In genomic region chr6:118316796-118317384, GRCh38 we compare ENCODE assay signal across 17 cellular contexts.
DNase-seq lines count a peak whose midpoint lies in the region; ATAC-seq, FAIRE-seq and TF ChIP-seq lines count a peak whose summit lies in the region.
"Had no signal": no experiment of that assay in that cellular context is flagged by ENCODE, and none has a peak within 500 bp of the region (broad histone marks: within the 10 kb centered on the region; RNA-seq: fewer than 3 reads in every experiment).

No MANE protein-coding gene starts in this region.

- H3K36me3 ChIP-seq in right lobe of liver (no peaks in the 10 kb centered on the region), transverse colon (no peaks in the 10 kb centered on the region)

- no peak for TF ChIP-seq EP300 in transverse colon (IDR thresholded peaks at IDR 0.05; ENCODE audit: low read depth)

- H3K4me1 Mint-ChIP-seq in activated T-helper 1 cell treated with anti-CD3 and anti-CD28 coated beads, Interleukin-12 subunit alpha, Interleukin-12 subunit beta, Interleukin-2, Interleukin-4 antibody, amounts not matched to agents 30 ng/mL and 10 ng/mL and 1 ng/mL, durations not matched to agents 14 hours and 24 hours and 36 hours (ENCODE audit: low read depth), result no peaks in the 10 kb centered on the region

- H3K4me3 ChIP-seq in right lobe of liver (no peak overlapping the region), transverse colon (no peak overlapping the region)

- DNase-seq in GM19239 (ENCODE audit: insufficient read length, low spot score), result peak; percentile 1
- DNase-seq in right lobe of liver, result no peak
- no peak for DNase-seq in transverse colon
- DNase-seq in activated T-helper 1 cell treated with anti-CD3 and anti-CD28 coated beads, Interleukin-12 subunit alpha, Interleukin-12 subunit beta, Interleukin-2, Interleukin-4 antibody, amounts not matched to agents 30 ng/mL and 10 ng/mL and 1 ng/mL, durations not matched to agents 14 hours and 24 hours and 36 hours (ENCODE audit: low spot score), result no peak
- no peak for DNase-seq in cerebellum (ENCODE audit: low spot score)
- no peak for DNase-seq in mucosa of gallbladder (ENCODE audit: low spot score)
- DNase-seq: activated CD8-positive, alpha-beta memory T cell treated with anti-CD3 and anti-CD28 coated beads for 24 hours; cerebellar nuclear complex; DND-41; Kasumi-1; NCI-H1930; occipital lobe; T-helper 9 cell had no signal

- intact Hi-C loops in right lobe of liver (cut with DNase I), result no loop called here
- intact Hi-C loops in transverse colon (cut with DNase I; ENCODE audit: low total_unique reads), result no loop called here
- intact Hi-C loops in activated T-helper 1 cell treated with anti-CD3 and anti-CD28 coated beads, Interleukin-12 subunit alpha, Interleukin-12 subunit beta, Interleukin-2, Interleukin-4 antibody, amounts not matched to agents 30 ng/mL and 10 ng/mL and 1 ng/mL, durations not matched to agents 14 hours and 24 hours and 36 hours (cut with micrococcal nuclease), result no loop called here

- TF ChIP-seq POLR2A in right lobe of liver (IDR thresholded peaks at IDR 0.05), result no peak
- TF ChIP-seq POLR2A in transverse colon (IDR thresholded peaks at IDR 0.05), result no peak

- no peaks in the 10 kb centered on the region for H3K27me3 Mint-ChIP-seq in activated T-helper 1 cell treated with anti-CD3 and anti-CD28 coated beads, Interleukin-12 subunit alpha, Interleukin-12 subunit beta, Interleukin-2, Interleukin-4 antibody, amounts not matched to agents 30 ng/mL and 10 ng/mL and 1 ng/mL, durations not matched to agents 14 hours and 24 hours and 36 hours (ENCODE audit: insufficient read depth)

- H3K4me1 ChIP-seq in right lobe of liver (peaks cover 0 to 3% (median 0%) of the 10 kb centered on the region in 4 donors), transverse colon (peaks cover 0 to 14% (median 0%) of the 10 kb centered on the region in 4 donors)

- H3K36me3 Mint-ChIP-seq in activated T-helper 1 cell treated with anti-CD3 and anti-CD28 coated beads, Interleukin-12 subunit alpha, Interleukin-12 subunit beta, Interleukin-2, Interleukin-4 antibody, amounts not matched to agents 30 ng/mL and 10 ng/mL and 1 ng/mL, durations not matched to agents 14 hours and 24 hours and 36 hours (ENCODE audit: low read depth), result no peaks in the 10 kb centered on the region
- H3K36me3 Mint-ChIP-seq: activated naive CD4-positive, alpha-beta T cell treated with anti-CD3 and anti-CD28 coated beads, Interleukin-2, amount 50 U/mL, for 72 hours had no signal

- ATAC-seq in HG03521 (IDR thresholded peaks at IDR 0.05; ENCODE audit: unreplicated experiment), result peak; percentile 47
- peak in 1 of 4 donors; percentile 26 for ATAC-seq in right lobe of liver
- ATAC-seq in GM21619 (IDR thresholded peaks at IDR 0.05; ENCODE audit: unreplicated experiment), result no peak
- ATAC-seq: activated naive CD4-positive, alpha-beta T cell treated with anti-CD3 and anti-CD28 coated beads, Interleukin-2, amount 50 U/mL, for 72 hours had no signal

- peak; percentile 51 for FAIRE-seq in GM19239 (lab: Jason Lieb, UNC)

- no peaks in the 10 kb centered on the region for H3K27me3 ChIP-seq in right lobe of liver
- no peaks in the 10 kb centered on the region for H3K27me3 ChIP-seq in transverse colon

- in situ Hi-C loops in transverse colon (cut with MboI; ENCODE audit: low pct_ligation_motif_present in 1 of 4, low pct_unique_long_range_greater_than_20kb in 1 of 4, low sequenced_read_pairs in 3 of 4), result no loop called here

- no peaks in the 10 kb centered on the region for H3K9me3 Mint-ChIP-seq in activated T-helper 1 cell treated with anti-CD3 and anti-CD28 coated beads, Interleukin-12 subunit alpha, Interleukin-12 subunit beta, Interleukin-2, Interleukin-4 antibody, amounts not matched to agents 30 ng/mL and 10 ng/mL and 1 ng/mL, durations not matched to agents 14 hours and 24 hours and 36 hours
- H3K9me3 Mint-ChIP-seq: activated naive CD4-positive, alpha-beta T cell treated with anti-CD3 and anti-CD28 coated beads, Interleukin-2, amount 50 U/mL, for 72 hours had no signal

- H3K9me3 ChIP-seq in right lobe of liver, result no peaks in the 10 kb centered on the region
- H3K9me3 ChIP-seq in transverse colon, result no peaks in the 10 kb centered on the region

- peak overlapping the region in 2 of 3 donors; percentile 19 to 72 for H3K27ac ChIP-seq in right lobe of liver
- peak overlapping the region; percentile 10 to 65 (median 46) for H3K27ac ChIP-seq in transverse colon
- H3K27ac ChIP-seq: epithelial cell of prostate had no signal

- WGBS in right lobe of liver (ENCODE audit: insufficient coverage, low coverage, low lambda C conversion rate, missing lambda C conversion rate), result 65% methylated on average over 6 of the region's 6 CpGs
- 66 to 68% methylated on average over 6 of the region's 6 CpGs for WGBS in transverse colon (ENCODE audit: low coverage in 1 of 2), 2 donors

- TF ChIP-seq CTCF in right lobe of liver (IDR thresholded peaks at IDR 0.05) (no peak), transverse colon (IDR thresholded peaks at IDR 0.05) (no peak)

- H3K4me3 Mint-ChIP-seq in activated T-helper 1 cell treated with anti-CD3 and anti-CD28 coated beads, Interleukin-12 subunit alpha, Interleukin-12 subunit beta, Interleukin-2, Interleukin-4 antibody, amounts not matched to agents 30 ng/mL and 10 ng/mL and 1 ng/mL, durations not matched to agents 14 hours and 24 hours and 36 hours, result no peak overlapping the region

- H3K27ac Mint-ChIP-seq in activated T-helper 1 cell treated with anti-CD3 and anti-CD28 coated beads, Interleukin-12 subunit alpha, Interleukin-12 subunit beta, Interleukin-2, Interleukin-4 antibody, amounts not matched to agents 30 ng/mL and 10 ng/mL and 1 ng/mL, durations not matched to agents 14 hours and 24 hours and 36 hours, result no peak overlapping the region
- H3K27ac Mint-ChIP-seq: activated naive CD4-positive, alpha-beta T cell treated with anti-CD3 and anti-CD28 coated beads, Interleukin-2, amount 50 U/mL, for 72 hours had no signal
